Comparison of ENCODE assay signal across 8 cellular contexts in genomic region chr3:133930341-133930933, GRCh38. TPM values are rescaled to one million over a fixed set of nuclear protein-coding genes. Genes with fewer than 3 reads are reported as not detected.
DNase-seq lines count a peak whose midpoint lies in the region; ATAC-seq, FAIRE-seq and TF ChIP-seq lines count a peak whose summit lies in the region.

No MANE protein-coding gene starts in this region.

- H3K27ac ChIP-seq in A673 (ENCODE audit: low read depth, low read length, poor library complexity, severe bottlenecking) = no peak overlapping the region

- peaks cover 7% of the 10 kb centered on the region for H3K4me1 ChIP-seq in A673 (ENCODE audit: insufficient read depth, low read length, poor library complexity, severe bottlenecking)

- no peak for ATAC-seq in HG03159 (IDR thresholded peaks at IDR 0.05; ENCODE audit: unreplicated experiment)
- ATAC-seq in HG03457 (IDR thresholded peaks at IDR 0.05; ENCODE audit: unreplicated experiment) = no peak

- intact Hi-C loops in A673 (cut with micrococcal nuclease; ENCODE audit: unreplicated experiment) = loop anchor here (1.0 to 5.0 kb wide), 3 partner anchors 281 to 544 kb away; no protein-coding TSS in a partner anchor

- DNase-seq in A673 (ENCODE audit: low spot score) (peak; percentile 65), GM12891 (ENCODE audit: insufficient read length, low spot score) (no peak), NCI-H2227 (lab: John Stamatoyannopoulos, UW; ENCODE audit: unreplicated experiment) (peak; percentile 63), astrocyte of the cerebellum (ENCODE audit: low read depth) (peak; percentile 79), kidney epithelial cell (ENCODE audit: low read depth) (no peak)
- no peak for DNase-seq in activated T-cell treated with anti-CD3 and anti-CD28 coated beads, Interleukin-2, amount 50 U/mL, for 1 hour

- H3K36me3 ChIP-seq in A673 (ENCODE audit: insufficient read depth, low read length, poor library complexity, severe bottlenecking) = no peaks in the 10 kb centered on the region
- no peaks in the 10 kb centered on the region for H3K36me3 ChIP-seq in kidney epithelial cell (ENCODE audit: control insufficient read depth, insufficient read depth, low read length)

- FAIRE-seq in GM12891 (lab: Jason Lieb, UNC) = peak; percentile 68

- no peaks in the 10 kb centered on the region for H3K27me3 ChIP-seq in A673 (replicated peaks; ENCODE audit: insufficient read depth, low read depth, low read length, poor library complexity)
- peaks cover 2% of the 10 kb centered on the region for H3K27me3 ChIP-seq in kidney epithelial cell (ENCODE audit: control insufficient read depth, insufficient read depth, low read length)

- no TSS peak for BruUV-seq in A673 (replicated peaks; lab: Mats Ljungman, UMichigan)

- H3K9me3 ChIP-seq in A673 (ENCODE audit: low read depth, low read length, poor library complexity, severe bottlenecking) = no peaks in the 10 kb centered on the region

- CTCF ChIA-PET in A673 (lab: Charles Lee) = interaction anchor here (0.5 to 1.0 kb wide), 4 partner anchors 34 to 1407 kb away, joined by 3 to 13 read pairs (median 4); no protein-coding TSS in a partner anchor

- no peak for TF ChIP-seq POLR2A in GM12891 (IDR thresholded peaks at IDR 0.05; ENCODE audit: low read depth, low read length)

- in situ Hi-C loops in astrocyte of the cerebellum (cut with HindIII; ENCODE audit: low sequenced_read_pairs) = loop anchor here (5.0 to 25.0 kb wide), 3 partner anchors 37 to 557 kb away; partner anchors contain the start of genes ANAPC13 and CEP63

- POLR2A ChIA-PET in A673 (lab: Charles Lee; ENCODE audit: low non-redundant PET) = no interaction called here

- H3K4me3 ChIP-seq in A673 (ENCODE audit: low read depth, low read length, poor library complexity, severe bottlenecking) (no peak overlapping the region), astrocyte of the cerebellum (ENCODE audit: low read depth, low read length) (no peak overlapping the region), kidney epithelial cell (ENCODE audit: low read depth, low read length) (no peak overlapping the region)

- TF ChIP-seq CTCF in A673 (conservative IDR thresholded peaks at IDR 0.05; ENCODE audit: low read depth, low read length) = peak; percentile 72
- TF ChIP-seq CTCF in astrocyte of the cerebellum (IDR thresholded peaks at IDR 0.05; ENCODE audit: low read depth, low read length, missing control alignments) = peak; percentile 78
- TF ChIP-seq CTCF in kidney epithelial cell (IDR thresholded peaks at IDR 0.05; ENCODE audit: insufficient read depth, low read length, poor library complexity, severe bottlenecking) = peak; percentile 73

TF ChIP-seq in GM12891, 5 proteins besides CTCF, POLR2A, EP300 and RAD21:
- no peak for TF ChIP-seq POLR2AphosphoS5 (IDR thresholded peaks at IDR 0.05; ENCODE audit: low read depth, low read length)

RNA-seq across cellular contexts. Expression of gene RAB6B, which starts 34.8 kb away (rescaled TPM):
- total RNA-seq in A673 (2021) (0.86 and 0.87 TPM in 2 replicates), kidney epithelial cell (4.1 and 4.4 TPM in 2 replicates)
- 0.17 TPM for polyA plus RNA-seq in GM12891 (2012; ENCODE audit: low read depth, missing spikeins)

Comparison
In these comparisons a context has a peak if more than half of its experiments do, and no peak if none do; other contexts are left out.
1. DNase-seq: peak in A673 (single experiment), NCI-H2227 (single experiment) and astrocyte of the cerebellum (single experiment); none in GM12891 (single experiment), kidney epithelial cell (single experiment) and activated T-cell treated with anti-CD3 and anti-CD28 coated beads, Interleukin-2, amount 50 U/mL, for 1 hour (single experiment).
2. Peak in every context shown above with its lines, with median percentiles within 50 percentile points of each other: CTCF ChIP-seq.